ENCODE assay signal across 10 cellular contexts in the genomic region with DNA sequence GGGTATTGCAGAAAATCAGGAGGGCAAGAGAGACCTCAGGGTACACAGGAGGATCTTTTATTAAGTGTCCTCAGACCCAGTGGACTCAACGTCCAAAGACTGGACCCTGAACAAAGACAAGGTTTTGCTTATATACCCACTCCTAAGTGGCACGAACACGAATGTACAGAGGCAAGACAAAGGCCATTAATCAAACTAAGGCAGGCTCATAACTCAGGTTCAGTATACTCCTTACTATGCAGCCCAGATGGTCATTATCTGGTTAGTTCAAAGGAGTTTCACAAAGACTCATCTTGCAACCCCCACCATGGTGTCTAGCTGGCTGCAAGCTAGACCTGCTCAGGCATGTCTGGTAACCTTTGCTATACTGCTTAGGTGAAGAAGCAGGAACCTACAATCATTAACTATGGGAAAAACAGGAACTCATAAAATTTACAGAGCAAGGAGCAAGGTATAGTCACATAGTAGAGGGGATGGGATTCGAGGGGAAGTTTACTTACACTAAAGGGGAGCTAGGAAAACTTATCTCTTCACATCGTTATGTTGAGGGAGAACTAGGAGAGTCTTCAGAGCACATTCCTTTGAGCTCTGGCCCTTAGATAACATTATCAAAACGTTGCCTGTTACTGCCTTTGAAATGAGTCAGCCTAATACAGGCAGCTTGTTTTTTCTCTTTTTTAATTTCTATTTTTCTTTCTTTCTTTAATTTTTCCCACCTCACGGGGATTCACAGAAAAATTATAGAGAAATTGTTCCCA.
DNase-seq lines count a peak whose midpoint lies in the region; ATAC-seq and TF ChIP-seq lines count a peak whose summit lies in the region.
"Had no signal": no experiment of that assay in that cellular context is flagged by ENCODE, and none has a peak within 500 bp of the region (broad histone marks: within the 10 kb centered on the region; RNA-seq: fewer than 3 reads in every experiment).

No MANE protein-coding gene starts in this region.

- ATAC-seq in GM19023 (IDR thresholded peaks at IDR 0.05; ENCODE audit: unreplicated experiment) (peak; percentile 93), HG02588 (IDR thresholded peaks at IDR 0.05; ENCODE audit: unreplicated experiment) (peak; percentile 87), HG03571 (IDR thresholded peaks at IDR 0.05; ENCODE audit: unreplicated experiment) (peak; percentile 92), SK-N-SH treated with all-trans-retinoic acid at 6 μM for 48 hours (no peak)

- DNase-seq in kidney tubule cell (ENCODE audit: low spot score) (peak; percentile 95), NCI-H524 treated with DMSO at 0.1 percent for 48 hours (lab: John Stamatoyannopoulos, UW) (no peak), iPS-NIHi7 (ENCODE audit: extremely low spot score) (no peak)
- no peak for DNase-seq in activated CD8-positive, alpha-beta memory T cell treated with anti-CD3 and anti-CD28 coated beads, Interleukin-2, amount 50 U/mL, for 4 hours
- DNase-seq: SK-N-SH, substantia nigra had no signal

TF ChIP-seq in SK-N-SH treated with all-trans-retinoic acid at 6 μM for 48 hours, 23 proteins besides CTCF, POLR2A, EP300 and RAD21:
- TF ChIP-seq ZNF8 (CRISPR knock-in tag; IDR thresholded peaks at IDR 0.05) (no peak), ZNF70 (CRISPR knock-in tag; IDR thresholded peaks at IDR 0.05) (no peak), ZFP30 (CRISPR knock-in tag; IDR thresholded peaks at IDR 0.05) (no peak), SNAI2 (CRISPR knock-in tag; IDR thresholded peaks at IDR 0.05) (no peak), TSHZ2 (CRISPR knock-in tag; IDR thresholded peaks at IDR 0.05) (no peak), CSDC2 (CRISPR knock-in tag; IDR thresholded peaks at IDR 0.05) (no peak), CSRNP3 (CRISPR knock-in tag; IDR thresholded peaks at IDR 0.05) (no peak), TOX (CRISPR knock-in tag; IDR thresholded peaks at IDR 0.05; ENCODE audit: borderline replicate concordance) (no peak), CREB5 (CRISPR knock-in tag; IDR thresholded peaks at IDR 0.05; ENCODE audit: low read depth) (no peak), ZNF565 (CRISPR knock-in tag; conservative IDR thresholded peaks at IDR 0.05; ENCODE audit: low read depth) (no peak), OSR1 (CRISPR knock-in tag; IDR thresholded peaks at IDR 0.05) (no peak), BACH2 (CRISPR knock-in tag; IDR thresholded peaks at IDR 0.05; ENCODE audit: borderline replicate concordance) (no peak)
TF ChIP-seq in SK-N-SH treated with all-trans-retinoic acid at 6 μM for 48 hours: peak in this region for 0.
